ENCODE assay signal across 29 cellular contexts in genomic region chr17:14289162-14289561, GRCh38. TPM values are rescaled to one million over a fixed set of nuclear protein-coding genes. Genes with fewer than 3 reads are reported as not detected.
DNase-seq lines count a peak whose midpoint lies in the region; ATAC-seq, FAIRE-seq and TF ChIP-seq lines count a peak whose summit lies in the region.
"Had no signal": no experiment of that assay in that cellular context is flagged by ENCODE, and none has a peak within 500 bp of the region (broad histone marks: within the 10 kb centered on the region; RNA-seq: fewer than 3 reads in every experiment).

No MANE protein-coding gene starts in this region.

- H3K27me3 Mint-ChIP-seq in MCF 10A (ENCODE audit: insufficient read depth, unreplicated experiment): peaks cover 14% of the 10 kb centered on the region

- H3K27me3 ChIP-seq in breast epithelium (peaks cover 0 to 11% of the 10 kb centered on the region in 2 donors), bronchial epithelial cell (ENCODE audit: control insufficient read depth, insufficient read depth, low read length) (no peaks in the 10 kb centered on the region)
- H3K27me3 ChIP-seq: MG63 had no signal

- intact Hi-C loops in MCF 10A (cut with micrococcal nuclease) (no loop called here), breast epithelium (cut with DNase I; ENCODE audit: low total_unique reads) (no loop called here)

- H3K27ac Mint-ChIP-seq in MCF 10A (ENCODE audit: low read depth, unreplicated experiment): no peak overlapping the region
- H3K27ac Mint-ChIP-seq: T-helper 1 cell treated with Interleukin-12 subunit alpha and Interleukin-12 subunit beta and Interleukin-4 antibody, amounts not matched to agents 30 μg/mL and 1 μg/mL, for 36 hours had no signal

- no peaks in the 10 kb centered on the region for H3K9me3 ChIP-seq in breast epithelium
- H3K9me3 ChIP-seq: HAP-1, MG63, SK-N-SH had no signal

- H3K4me1 ChIP-seq in breast epithelium: no peaks in the 10 kb centered on the region
- H3K4me1 ChIP-seq: HAP-1 had no signal

- POLR2A ChIA-PET in MCF 10A (lab: Yijun Ruan, JAX): no interaction called here

- CTCF ChIA-PET in MCF 10A (lab: Yijun Ruan, JAX): interaction anchor here (0.8 kb wide), 1 partner anchor 931 kb away, joined by 3 read pairs; no protein-coding TSS in a partner anchor

- TF ChIP-seq CTCF in MCF 10A (IDR thresholded peaks at IDR 0.05; ENCODE audit: unreplicated experiment) (no peak), breast epithelium (IDR thresholded peaks at IDR 0.05) (no peak), bronchial epithelial cell (IDR thresholded peaks at IDR 0.05; ENCODE audit: insufficient read depth, low read length, severe bottlenecking) (no peak)

- H3K4me1 Mint-ChIP-seq in MCF 10A (ENCODE audit: insufficient read depth, unreplicated experiment): no peaks in the 10 kb centered on the region

- no peak overlapping the region for H3K4me3 ChIP-seq in breast epithelium
- H3K4me3 ChIP-seq in bronchial epithelial cell (ENCODE audit: low read depth, low read length): no peak overlapping the region
- H3K4me3 ChIP-seq: GM23248, HAP-1, MG63 had no signal

- no peaks in the 10 kb centered on the region for H3K9me3 Mint-ChIP-seq in MCF 10A (ENCODE audit: unreplicated experiment)
- H3K9me3 Mint-ChIP-seq: T-helper 1 cell treated with Interleukin-12 subunit alpha and Interleukin-12 subunit beta and Interleukin-4 antibody, amounts not matched to agents 30 μg/mL and 1 μg/mL, for 36 hours had no signal

- H3K36me3 ChIP-seq in breast epithelium (no peaks in the 10 kb centered on the region), bronchial epithelial cell (ENCODE audit: control insufficient read depth, insufficient read depth, low read length) (no peaks in the 10 kb centered on the region)
- H3K36me3 ChIP-seq: HAP-1, MG63 had no signal

- H3K36me3 Mint-ChIP-seq in MCF 10A (ENCODE audit: insufficient read depth, unreplicated experiment): no peaks in the 10 kb centered on the region

- ATAC-seq in HG02870 (IDR thresholded peaks at IDR 0.05; ENCODE audit: unreplicated experiment): no peak
- ATAC-seq: Panc1 had no signal

- no peak overlapping the region for H3K27ac ChIP-seq in breast epithelium
- H3K27ac ChIP-seq: GM23248, RWPE1 had no signal

- peak in 2 of 3 experiments; percentile 6 to 8 for DNase-seq in NCI-H1417 (lab: John Stamatoyannopoulos, UW)
- DNase-seq in NCI-H1417 treated with DMSO at 0.1 percent for 48 hours (lab: John Stamatoyannopoulos, UW): no peak
- DNase-seq in MCF 10A (ENCODE audit: unreplicated experiment): peak; percentile 27
- no peak for DNase-seq in breast epithelium (ENCODE audit: low spot score in 2 of 2)
- DNase-seq in bronchial epithelial cell (ENCODE audit: low read depth): peak; percentile 59
- no peak for DNase-seq in hippocampal formation (lab: John Stamatoyannopoulos, UW)
- DNase-seq in 8988T: no peak
- DNase-seq: Calu3, GM23248, KBM-7, MG63, NCI-H1436 treated with DMSO at 0.1 percent for 48 hours, NCI-H187 treated with DMSO at 0.1 percent for 48 hours, NCI-H2227 treated with DMSO at 0.1 percent for 48 hours, NCI-H748 treated with DMSO at 0.1 percent for 48 hours, SIG-M5, SK-N-SH, SW 1271 had no signal

- H3K4me3 Mint-ChIP-seq in MCF 10A (ENCODE audit: unreplicated experiment): no peak overlapping the region
- H3K4me3 Mint-ChIP-seq: T-helper 1 cell treated with Interleukin-12 subunit alpha and Interleukin-12 subunit beta and Interleukin-4 antibody, amounts not matched to agents 30 μg/mL and 1 μg/mL, for 36 hours had no signal

- no peak for FAIRE-seq in bronchial epithelial cell (lab: Jason Lieb, UNC)
- FAIRE-seq: GM18507 had no signal

- BruUV-seq in MCF 10A (replicated peaks; lab: Mats Ljungman, UMichigan): no TSS peak

- TF ChIP-seq POLR2A in breast epithelium (IDR thresholded peaks at IDR 0.05): no peak

RNA-seq across cellular contexts. Expression of gene HS3ST3B1, which starts 11.7 kb away (rescaled TPM):
- total RNA-seq in MCF 10A (2022) (3.4 and 3.8 TPM in 2 replicates), breast epithelium (1 to 10 TPM in 2 of 3 donors, under 1 TPM in 1; 0.96 to 3.6 (median 2.8) TPM), bronchial epithelial cell (0.26 and 0.53 TPM in 2 replicates)

RNA-seq across cellular contexts. Expression of gene CDRT15, which starts 52.5 kb away (rescaled TPM):
- not detected in 2 replicates for total RNA-seq in MCF 10A (2022)
- not detected for total RNA-seq in breast epithelium
- total RNA-seq in bronchial epithelial cell: not detected in 2 replicates
- total RNA-seq: A172, Calu3, Daoy, G401, GM23248, LHCN-M2, NCI-H460 had no signal

Comparison
In these comparisons a context has a peak if more than half of its experiments do, and no peak if none do; other contexts are left out.
1. DNase-seq: peak in NCI-H1417 (2 of 3), MCF 10A (single experiment) and bronchial epithelial cell (single experiment); none in NCI-H1417 treated with DMSO at 0.1 percent for 48 hours (single experiment), breast epithelium (0 of 2), hippocampal formation (0 of 2) and 8988T (single experiment).